In genomic region chr17:42333053-42333452, GRCh38 we compare ENCODE assay signal across 25 cellular contexts. TPM values are rescaled to one million over a fixed set of nuclear protein-coding genes. Genes with fewer than 3 reads are reported as not detected.
DNase-seq lines count a peak whose midpoint lies in the region; ATAC-seq and TF ChIP-seq lines count a peak whose summit lies in the region.
"Had no signal": no experiment of that assay in that cellular context is flagged by ENCODE, and none has a peak within 500 bp of the region (broad histone marks: within the 10 kb centered on the region; RNA-seq: fewer than 3 reads in every experiment).

No MANE protein-coding gene starts in this region.

- no peak overlapping the region for H3K27ac ChIP-seq in prostate gland
- H3K27ac ChIP-seq: esophagus squamous epithelium, gastroesophageal sphincter, pancreas, right lobe of liver, RWPE1, tibial artery had no signal

- WGBS in prostate gland, result 71% methylated on average over 1 of the region's 1 CpG

- intact Hi-C loops in activated T-helper 2 cell treated with anti-CD3 and anti-CD28 coated beads, Interferon-gamma antibody, Interleukin-2, Interleukin-4, amounts not matched to agents 10 μg/mL and 5 μg/mL and 100 μg/mL, durations not matched to agents 14 hours and 24 hours and 36 hours (cut with micrococcal nuclease), result no loop called here
- intact Hi-C loops in prostate gland (cut with DNase I), result no loop called here

- H3K9me3 Mint-ChIP-seq in activated T-helper 2 cell treated with anti-CD3 and anti-CD28 coated beads, Interferon-gamma antibody, Interleukin-2, Interleukin-4, amounts not matched to agents 10 μg/mL and 5 μg/mL and 100 μg/mL, durations not matched to agents 14 hours and 24 hours and 36 hours, result no peaks in the 10 kb centered on the region
- no peaks in the 10 kb centered on the region for H3K9me3 Mint-ChIP-seq in stimulated activated naive CD8-positive, alpha-beta T cell treated with anti-CD3 and anti-CD28 coated beads, Interleukin-15, amount 100 ng/mL, for 72 hours
- H3K9me3 Mint-ChIP-seq: brain; CD8-positive, alpha-beta memory T cell; effector memory CD8-positive, alpha-beta T cell; memory B cell had no signal

- H3K36me3 Mint-ChIP-seq in activated T-helper 2 cell treated with anti-CD3 and anti-CD28 coated beads, Interferon-gamma antibody, Interleukin-2, Interleukin-4, amounts not matched to agents 10 μg/mL and 5 μg/mL and 100 μg/mL, durations not matched to agents 14 hours and 24 hours and 36 hours (ENCODE audit: low read depth), result peaks cover 76% of the 10 kb centered on the region

- H3K27ac Mint-ChIP-seq in activated T-helper 2 cell treated with anti-CD3 and anti-CD28 coated beads, Interferon-gamma antibody, Interleukin-2, Interleukin-4, amounts not matched to agents 10 μg/mL and 5 μg/mL and 100 μg/mL, durations not matched to agents 14 hours and 24 hours and 36 hours, result peak overlapping the region; percentile 65
- peak overlapping the region; percentile 40 to 94 for H3K27ac Mint-ChIP-seq in stimulated activated naive CD8-positive, alpha-beta T cell treated with anti-CD3 and anti-CD28 coated beads, Interleukin-15, amount 100 ng/mL, for 72 hours
- H3K27ac Mint-ChIP-seq: brain; effector memory CD8-positive, alpha-beta T cell had no signal

- ATAC-seq in HG02610 (IDR thresholded peaks at IDR 0.05; ENCODE audit: unreplicated experiment) (peak; percentile 60), left lobe of liver (no peak)
- ATAC-seq in stimulated activated naive CD8-positive, alpha-beta T cell treated with anti-CD3 and anti-CD28 coated beads, Interleukin-15, amount 100 ng/mL, for 72 hours, result peak; percentile 60
- ATAC-seq: effector memory CD8-positive, alpha-beta T cell; gastroesophageal sphincter; pancreas; SK-N-SH treated with all-trans-retinoic acid at 6 μM for 48 hours had no signal

- peak; percentile 26 for DNase-seq in activated naive CD4-positive, alpha-beta T cell treated with anti-CD3 and anti-CD28 coated beads, Interleukin-2, amount 50 U/mL, for 16 hours
- no peak for DNase-seq in activated naive CD4-positive, alpha-beta T cell treated with Interleukin-2 at 50 U/mL for 16 hours
- no peak for DNase-seq in activated T-helper 2 cell treated with anti-CD3 and anti-CD28 coated beads, Interferon-gamma antibody, Interleukin-2, Interleukin-4, amounts not matched to agents 10 μg/mL and 5 μg/mL and 100 μg/mL, durations not matched to agents 14 hours and 24 hours and 36 hours (ENCODE audit: low spot score)
- DNase-seq in stimulated activated naive CD8-positive, alpha-beta T cell treated with anti-CD3 and anti-CD28 coated beads, Interleukin-15, amount 100 ng/mL, for 72 hours, result no peak
- DNase-seq in prostate gland (ENCODE audit: low spot score), result no peak
- DNase-seq in left lobe of liver (ENCODE audit: low spot score), result no peak
- DNase-seq: CD8-positive, alpha-beta memory T cell; DMS53; effector memory CD8-positive, alpha-beta T cell; esophagus squamous epithelium; GF-D8; HCEC 1CT; kidney; NCI-H1105; NCI-H524 treated with DMSO at 0.1 percent for 48 hours; pancreas; right lobe of liver; stimulated activated naive CD4-positive, alpha-beta T cell; tibial artery had no signal

- peaks cover 7 to 35% of the 10 kb centered on the region in 2 donors for H3K36me3 ChIP-seq in prostate gland

- H3K9me3 ChIP-seq in prostate gland, result no peaks in the 10 kb centered on the region
- H3K9me3 ChIP-seq: esophagus squamous epithelium, gastroesophageal sphincter, pancreas, right lobe of liver, tibial artery had no signal

- H3K4me3 ChIP-seq in prostate gland, result no peak overlapping the region
- H3K4me3 ChIP-seq: esophagus squamous epithelium, gastroesophageal sphincter, pancreas, right lobe of liver, tibial artery had no signal

- TF ChIP-seq CTCF in prostate gland (IDR thresholded peaks at IDR 0.05), result no peak

- no peak for TF ChIP-seq POLR2A in prostate gland (IDR thresholded peaks at IDR 0.05)

- H3K4me3 Mint-ChIP-seq in activated T-helper 2 cell treated with anti-CD3 and anti-CD28 coated beads, Interferon-gamma antibody, Interleukin-2, Interleukin-4, amounts not matched to agents 10 μg/mL and 5 μg/mL and 100 μg/mL, durations not matched to agents 14 hours and 24 hours and 36 hours (ENCODE audit: low read depth), result no peak overlapping the region
- peak overlapping the region; percentile 56 to 69 for H3K4me3 Mint-ChIP-seq in stimulated activated naive CD8-positive, alpha-beta T cell treated with anti-CD3 and anti-CD28 coated beads, Interleukin-15, amount 100 ng/mL, for 72 hours
- H3K4me3 Mint-ChIP-seq: brain; CD8-positive, alpha-beta memory T cell; memory B cell had no signal

- no peaks in the 10 kb centered on the region for H3K27me3 ChIP-seq in prostate gland (replicated peaks; ENCODE audit: insufficient read depth)
- H3K27me3 ChIP-seq: esophagus squamous epithelium, gastroesophageal sphincter, pancreas, right lobe of liver, tibial artery had no signal

- H3K4me1 ChIP-seq in prostate gland (replicated peaks), result no peaks in the 10 kb centered on the region
- H3K4me1 ChIP-seq: right lobe of liver had no signal

- peaks cover 30% of the 10 kb centered on the region for H3K4me1 Mint-ChIP-seq in activated T-helper 2 cell treated with anti-CD3 and anti-CD28 coated beads, Interferon-gamma antibody, Interleukin-2, Interleukin-4, amounts not matched to agents 10 μg/mL and 5 μg/mL and 100 μg/mL, durations not matched to agents 14 hours and 24 hours and 36 hours (ENCODE audit: low read depth)
- peaks cover 57% of the 10 kb centered on the region for H3K4me1 Mint-ChIP-seq in stimulated activated naive CD8-positive, alpha-beta T cell treated with anti-CD3 and anti-CD28 coated beads, Interleukin-15, amount 100 ng/mL, for 72 hours

- no peaks in the 10 kb centered on the region for H3K27me3 Mint-ChIP-seq in activated T-helper 2 cell treated with anti-CD3 and anti-CD28 coated beads, Interferon-gamma antibody, Interleukin-2, Interleukin-4, amounts not matched to agents 10 μg/mL and 5 μg/mL and 100 μg/mL, durations not matched to agents 14 hours and 24 hours and 36 hours (ENCODE audit: low read depth)
- no peaks in the 10 kb centered on the region for H3K27me3 Mint-ChIP-seq in stimulated activated naive CD8-positive, alpha-beta T cell treated with anti-CD3 and anti-CD28 coated beads, Interleukin-15, amount 100 ng/mL, for 72 hours
- H3K27me3 Mint-ChIP-seq: CD8-positive, alpha-beta memory T cell; effector memory CD8-positive, alpha-beta T cell; memory B cell had no signal

RNA-seq across cellular contexts. Expression of gene STAT5A, which starts 44.8 kb away (rescaled TPM):
- 288 and 302 TPM in 2 replicates for total RNA-seq in activated T-helper 2 cell treated with anti-CD3 and anti-CD28 coated beads, Interferon-gamma antibody, Interleukin-2, Interleukin-4, amounts not matched to agents 10 μg/mL and 5 μg/mL and 100 μg/mL, durations not matched to agents 14 hours and 24 hours and 36 hours
- total RNA-seq in prostate gland (10 to 100 TPM; 31.1 to 45.8 TPM), left lobe of liver (10.2 TPM)

RNA-seq across cellular contexts. Expression of gene STAT3, which starts 55.2 kb away (rescaled TPM):
- total RNA-seq in activated T-helper 2 cell treated with anti-CD3 and anti-CD28 coated beads, Interferon-gamma antibody, Interleukin-2, Interleukin-4, amounts not matched to agents 10 μg/mL and 5 μg/mL and 100 μg/mL, durations not matched to agents 14 hours and 24 hours and 36 hours, result 250 and 262 TPM in 2 replicates
- total RNA-seq in prostate gland, result 100 to 1,000 TPM; 188 to 230 TPM
- 112 TPM for total RNA-seq in left lobe of liver

RNA-seq across cellular contexts. Expression of gene STAT5B, which starts 56.9 kb away (rescaled TPM):
- 162 and 164 TPM in 2 replicates for total RNA-seq in activated T-helper 2 cell treated with anti-CD3 and anti-CD28 coated beads, Interferon-gamma antibody, Interleukin-2, Interleukin-4, amounts not matched to agents 10 μg/mL and 5 μg/mL and 100 μg/mL, durations not matched to agents 14 hours and 24 hours and 36 hours
- 10 to 100 TPM; 58.0 to 83.8 TPM for total RNA-seq in prostate gland
- 26.3 TPM for total RNA-seq in left lobe of liver
